ENCODE assay signal across 28 cellular contexts in the genomic region with DNA sequence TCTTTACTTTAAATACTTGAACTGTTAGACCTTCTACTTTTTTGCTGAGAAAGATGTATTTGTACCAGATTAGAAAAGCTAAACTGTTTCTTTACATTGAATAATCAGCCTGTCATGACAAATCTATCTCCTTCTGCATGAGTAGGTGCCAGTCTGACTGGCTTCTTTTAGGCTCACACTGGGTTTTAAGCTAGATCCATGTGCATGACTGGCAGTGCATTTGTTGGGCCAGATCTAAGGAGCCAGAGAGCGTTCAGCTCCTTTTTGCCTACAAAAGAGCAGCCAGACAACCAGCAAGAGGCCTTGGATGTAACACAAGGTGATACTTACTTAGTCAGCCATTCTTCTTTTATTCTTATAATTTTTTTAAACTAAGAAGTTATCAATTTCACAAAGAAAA.
"Had no signal": no experiment of that assay in that cellular context is flagged by ENCODE, and none has a peak within 500 bp of the region (broad histone marks: within the 10 kb centered on the region; RNA-seq: fewer than 3 reads in every experiment).

No MANE protein-coding gene starts in this region.

- H3K9ac ChIP-seq: parathyroid adenoma had no signal

- H3K4me2 ChIP-seq: hepatocyte had no signal

- H3K79me2 ChIP-seq: hepatocyte, parathyroid adenoma had no signal

- ATAC-seq: body of pancreas, gastrocnemius medialis, left cardiac atrium, left ventricle myocardium superior, psoas muscle, right cardiac atrium, T-helper 17 cell had no signal

- H3K36me3 ChIP-seq: adrenal gland, gastrocnemius medialis had no signal

- H2AFZ ChIP-seq: hepatocyte, parathyroid adenoma had no signal

- H3K9me3 ChIP-seq: adrenal gland, body of pancreas, gastrocnemius medialis, psoas muscle, spleen, transverse colon had no signal

- H3K27me3 ChIP-seq: adrenal gland, body of pancreas, gastrocnemius medialis, hepatocyte, spleen, transverse colon had no signal

- H3K4me1 ChIP-seq: adrenal gland, body of pancreas, gastrocnemius medialis, parathyroid adenoma, psoas muscle, spleen had no signal

- H3K27ac ChIP-seq: adrenal gland, body of pancreas, gastrocnemius medialis, hepatocyte, parathyroid adenoma, psoas muscle, spleen, transverse colon had no signal

- DNase-seq: activated CD4-positive, alpha-beta memory T cell treated with anti-CD3 and anti-CD28 coated beads for 36 hours; activated CD4-positive, alpha-beta T cell treated with anti-CD3 and anti-CD28 coated beads, Interleukin-2, amount 10 ng/mL, durations not matched to agents 24 days and 14 days; activated CD4-positive, CD25-positive, alpha-beta regulatory T cell treated with anti-CD3 and anti-CD28 coated beads, Interleukin-2, amount 50 U/mL, for 72 hours; activated CD8-positive, alpha-beta memory T cell treated with anti-CD3 and anti-CD28 coated beads, Interleukin-2, amount 50 U/mL, for 4 hours; activated effector memory CD4-positive, alpha-beta T cell treated with anti-CD3 and anti-CD28 coated beads, Interleukin-2, amount 50 U/mL, for 16 hours; activated naive CD4-positive, alpha-beta T cell treated with anti-CD3 and anti-CD28 coated beads for 36 hours; activated naive CD8-positive, alpha-beta T cell treated with anti-CD3 and anti-CD28 coated beads for 36 hours; activated T-cell treated with anti-CD3 and anti-CD28 coated beads, Interleukin-2, amount 50 U/mL, for 1 hour; adrenal gland; aorta; body of pancreas; effector CD8-positive, alpha-beta T cell; gastrocnemius medialis; islet precursor cell; left cardiac atrium; left ventricle myocardium superior; naive B cell; nephron progenitor cell; occipital lobe; psoas muscle; right cardiac atrium; spleen; stimulated activated CD4-positive, alpha-beta T cell treated with anti-CD3 and anti-CD28 coated beads, Interleukin-2, amount 100 ng/mL, for 48 hours; stimulated activated naive CD4-positive, alpha-beta T cell treated with Interleukin-2 at 50 U/mL for 16 hours; T-helper 17 cell; transverse colon had no signal

- H3K4me3 ChIP-seq: adrenal gland, body of pancreas, gastrocnemius medialis, hepatocyte, psoas muscle, spleen, transverse colon had no signal
